ENCODE assay signal across 9 cellular contexts in the genomic region with DNA sequence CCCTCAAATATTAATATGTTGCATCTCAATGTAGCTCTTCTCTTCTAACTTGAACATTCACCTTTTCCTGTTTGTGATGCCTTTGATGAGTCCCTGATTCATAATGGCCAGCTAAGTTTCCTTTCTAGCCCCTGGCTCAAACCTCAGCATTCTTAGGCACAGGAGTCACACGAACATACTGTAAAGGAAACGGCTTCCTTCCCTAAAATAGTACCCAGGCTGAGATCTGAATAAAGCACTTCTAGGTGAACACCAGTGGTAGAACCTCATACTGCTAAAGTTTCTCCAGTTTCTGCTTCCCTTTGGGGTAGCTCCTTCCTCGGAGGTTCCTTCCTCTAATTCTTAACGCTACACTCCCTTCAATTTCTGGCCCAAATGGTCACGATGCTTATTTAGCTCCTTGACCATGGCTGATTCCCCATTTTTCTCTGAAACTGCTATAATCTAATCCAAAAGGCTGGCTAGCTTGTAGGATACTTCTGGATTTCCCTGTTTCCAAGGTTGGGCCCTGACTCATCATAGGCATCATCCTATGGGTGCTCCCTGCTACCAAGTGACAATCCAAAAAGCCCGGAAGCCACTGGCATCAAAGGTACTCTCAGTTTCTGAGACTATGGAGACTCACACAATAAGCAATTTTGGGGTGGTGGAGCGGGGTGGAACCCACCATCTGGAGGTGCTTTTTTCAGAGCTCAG. TPM values are rescaled to one million over a fixed set of nuclear protein-coding genes. Genes with fewer than 3 reads are reported as not detected.
DNase-seq lines count a peak whose midpoint lies in the region; ATAC-seq and TF ChIP-seq lines count a peak whose summit lies in the region.
"Had no signal": no experiment of that assay in that cellular context is flagged by ENCODE, and none has a peak within 500 bp of the region (broad histone marks: within the 10 kb centered on the region; RNA-seq: fewer than 3 reads in every experiment).

No MANE protein-coding gene starts in this region.

- H3K4me1 Mint-ChIP-seq in activated T-cell treated with anti-CD3 and anti-CD28 coated beads, Interleukin-2, amount 50 U/mL, for 72 hours (ENCODE audit: low read depth), result peaks cover 55% of the 10 kb centered on the region

- ATAC-seq in activated T-cell treated with anti-CD3 and anti-CD28 coated beads, Interleukin-2, amount 50 U/mL, for 72 hours (replicated peaks in 1 of 2), result no peak
- peak; percentile 45 for ATAC-seq in foreskin keratinocyte
- ATAC-seq in GM21528 (IDR thresholded peaks at IDR 0.05; ENCODE audit: low FRiP score, unreplicated experiment), result no peak
- ATAC-seq: pancreas had no signal

- TF ChIP-seq CTCF in VCaP (conservative IDR thresholded peaks at IDR 0.05) (no peak), foreskin keratinocyte (conservative IDR thresholded peaks at IDR 0.05) (no peak), suprapubic skin (IDR thresholded peaks at IDR 0.05) (no peak)

- no peaks in the 10 kb centered on the region for H3K27me3 Mint-ChIP-seq in activated T-cell treated with anti-CD3 and anti-CD28 coated beads, Interleukin-2, amount 50 U/mL, for 72 hours (ENCODE audit: low read depth)

- H3K4me1 ChIP-seq in foreskin keratinocyte (peaks cover 26% of the 10 kb centered on the region), suprapubic skin (peaks cover 38% of the 10 kb centered on the region)

- peaks cover 32% of the 10 kb centered on the region for H3K36me3 ChIP-seq in suprapubic skin

- no peak for TF ChIP-seq POLR2A in suprapubic skin (IDR thresholded peaks at IDR 0.05)

- no peak overlapping the region for H3K4me3 ChIP-seq in suprapubic skin

- no peak for TF ChIP-seq EP300 in suprapubic skin (IDR thresholded peaks at IDR 0.05)

- no peaks in the 10 kb centered on the region for H3K27me3 ChIP-seq in foreskin keratinocyte
- H3K27me3 ChIP-seq in suprapubic skin, result no peaks in the 10 kb centered on the region
- H3K27me3 ChIP-seq: pancreas had no signal

- WGBS in suprapubic skin, result 67% methylated on average over 7 of the region's 7 CpGs

- peaks cover 16 to 26% of the 10 kb centered on the region in 2 donors for H3K36me3 Mint-ChIP-seq in activated T-cell treated with anti-CD3 and anti-CD28 coated beads, Interleukin-2, amount 50 U/mL, for 72 hours (ENCODE audit: insufficient read depth in 2 of 2)

- H3K9me3 ChIP-seq in suprapubic skin, result no peaks in the 10 kb centered on the region
- H3K9me3 ChIP-seq: pancreas had no signal

- H3K27ac Mint-ChIP-seq in activated T-cell treated with anti-CD3 and anti-CD28 coated beads, Interleukin-2, amount 50 U/mL, for 72 hours, result peak overlapping the region; percentile 59

- H3K27ac ChIP-seq in VCaP (peak overlapping the region; percentile 94; the same call in 1 of the 2 replicates), foreskin keratinocyte (peak overlapping the region; percentile 66), suprapubic skin (peak overlapping the region; percentile 17)
- H3K27ac ChIP-seq: pancreas had no signal

- H3K9me3 Mint-ChIP-seq in activated T-cell treated with anti-CD3 and anti-CD28 coated beads, Interleukin-2, amount 50 U/mL, for 72 hours, result no peaks in the 10 kb centered on the region

- no peak for DNase-seq in activated T-cell treated with anti-CD3 and anti-CD28 coated beads, Interleukin-2, amount 50 U/mL, for 72 hours
- DNase-seq in activated T-cell treated with anti-CD3 and anti-CD28 coated beads for 4 hours, result no peak
- DNase-seq in foreskin keratinocyte, result peak; percentile 72 to 90
- DNase-seq in suprapubic skin (ENCODE audit: low spot score in 2 of 2), result no peak
- DNase-seq in NCI-H1930 (lab: John Stamatoyannopoulos, UW), result no peak
- DNase-seq in KG1 (lab: John Stamatoyannopoulos, UW), result no peak
- DNase-seq: pancreas had no signal

- peak overlapping the region; percentile 90 to 98 for H3K4me3 Mint-ChIP-seq in activated T-cell treated with anti-CD3 and anti-CD28 coated beads, Interleukin-2, amount 50 U/mL, for 72 hours

RNA-seq across cellular contexts. Expression of gene ANAPC13, which starts 2.4 kb away (rescaled TPM):
- total RNA-seq in activated T-cell treated with anti-CD3 and anti-CD28 coated beads, Interleukin-2, amount 50 U/mL, for 72 hours, result 10 to 100 TPM; 40.0 to 47.6 TPM
- 54.6 and 60.3 TPM in 2 replicates for total RNA-seq in foreskin keratinocyte
- polyA plus RNA-seq in foreskin keratinocyte, result 61.6 and 61.9 TPM in 2 replicates
- 10 to 100 TPM; 20.8 to 51.2 (median 46.0) TPM for total RNA-seq in suprapubic skin

RNA-seq across cellular contexts. Expression of gene CEP63, which starts 2.5 kb away (rescaled TPM):
- 10 to 100 TPM; 25.1 to 33.6 TPM for total RNA-seq in activated T-cell treated with anti-CD3 and anti-CD28 coated beads, Interleukin-2, amount 50 U/mL, for 72 hours
- 18.7 and 23.1 TPM in 2 replicates for total RNA-seq in foreskin keratinocyte
- polyA plus RNA-seq in foreskin keratinocyte, result 11.0 and 13.4 TPM in 2 replicates
- 10 to 100 TPM; 14.1 to 20.8 (median 16.5) TPM for total RNA-seq in suprapubic skin

Comparison
In these comparisons a context has a peak if more than half of its experiments do, and no peak if none do; other contexts are left out.
1. DNase-seq: peak in foreskin keratinocyte (2 of 2); none in activated T-cell treated with anti-CD3 and anti-CD28 coated beads, Interleukin-2, amount 50 U/mL, for 72 hours (0 of 2), activated T-cell treated with anti-CD3 and anti-CD28 coated beads for 4 hours (single experiment), suprapubic skin (0 of 2), NCI-H1930 (0 of 2) and KG1 (single experiment).
2. H3K27ac ChIP-seq: peak in every context shown above with its lines; median percentile 94 in VCaP; 66 in foreskin keratinocyte; 17 in suprapubic skin.